Comparison of ENCODE assay signal across 1 cellular context in the genomic region with DNA sequence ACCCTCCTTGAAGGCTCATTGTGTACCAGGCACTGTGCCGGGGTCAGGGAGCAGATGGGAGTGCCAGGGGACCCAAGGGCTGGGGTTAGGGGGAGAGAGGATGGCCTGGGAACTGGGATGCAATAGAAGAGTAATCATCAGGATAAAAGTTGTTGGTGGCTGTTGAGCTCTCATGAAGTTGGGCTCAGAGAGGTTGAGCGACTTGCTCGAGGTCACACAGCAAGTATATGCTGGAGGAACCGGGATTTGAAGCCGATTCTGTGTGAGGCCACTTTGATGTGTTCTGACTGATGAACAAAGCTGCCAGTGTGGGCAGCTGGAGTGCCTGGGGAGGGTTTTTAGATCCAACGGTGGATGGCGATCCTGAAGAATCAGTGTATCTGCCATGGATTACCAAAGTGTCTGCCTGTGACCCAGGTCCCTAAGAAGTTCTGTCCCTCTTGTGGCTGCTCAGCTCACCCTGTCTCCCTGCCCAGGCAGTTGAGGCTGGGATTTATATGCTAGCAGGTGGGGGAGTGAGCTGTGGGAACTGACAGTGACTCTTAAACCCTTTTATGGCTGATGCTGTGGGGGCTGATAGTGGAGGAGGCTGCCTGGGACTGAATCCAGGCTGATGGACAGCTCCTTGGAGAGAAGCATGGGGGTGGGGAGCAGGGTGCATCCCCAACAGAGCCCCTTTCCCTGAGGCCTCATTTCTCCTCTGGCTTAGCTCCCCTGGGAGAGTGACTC.
TF ChIP-seq lines count a peak whose summit lies in the region.

No MANE protein-coding gene starts in this region.

TF ChIP-seq in K562, 482 proteins besides CTCF, POLR2A, EP300 and RAD21 (continued from another document):
- TF ChIP-seq ILK (tag; IDR thresholded peaks at IDR 0.05; ENCODE audit: borderline replicate concordance, low read depth): no peak
- no peak for TF ChIP-seq KAT2B (IDR thresholded peaks at IDR 0.05; ENCODE audit: low read depth, low read length)
- no peak for TF ChIP-seq ZBTB26 (CRISPR knock-in tag; IDR thresholded peaks at IDR 0.05)
- TF ChIP-seq, protein P1, sequence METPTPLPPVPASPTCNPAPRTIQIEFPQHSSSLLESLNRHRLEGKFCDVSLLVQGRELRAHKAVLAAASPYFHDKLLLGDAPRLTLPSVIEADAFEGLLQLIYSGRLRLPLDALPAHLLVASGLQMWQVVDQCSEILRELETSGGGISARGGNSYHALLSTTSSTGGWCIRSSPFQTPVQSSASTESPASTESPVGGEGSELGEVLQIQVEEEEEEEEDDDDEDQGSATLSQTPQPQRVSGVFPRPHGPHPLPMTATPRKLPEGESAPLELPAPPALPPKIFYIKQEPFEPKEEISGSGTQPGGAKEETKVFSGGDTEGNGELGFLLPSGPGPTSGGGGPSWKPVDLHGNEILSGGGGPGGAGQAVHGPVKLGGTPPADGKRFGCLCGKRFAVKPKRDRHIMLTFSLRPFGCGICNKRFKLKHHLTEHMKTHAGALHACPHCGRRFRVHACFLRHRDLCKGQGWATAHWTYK (CRISPR knock-in tag; IDR thresholded peaks at IDR 0.05): no peak
- no peak for TF ChIP-seq CREB1 (IDR thresholded peaks at IDR 0.05)
- no peak for TF ChIP-seq CREB1 (CRISPR knock-in tag; IDR thresholded peaks at IDR 0.05)
- no peak for TF ChIP-seq PRMT5 (CRISPR knock-in tag; IDR thresholded peaks at IDR 0.05)
- no peak for TF ChIP-seq GATAD2B (IDR thresholded peaks at IDR 0.05; ENCODE audit: borderline replicate concordance)
- TF ChIP-seq CBX1 (IDR thresholded peaks at IDR 0.05; ENCODE audit: low read depth): peak; percentile 25; the same call in 1 of the 2 replicates
- TF ChIP-seq JUND (IDR thresholded peaks at IDR 0.05; ENCODE audit: borderline replicate concordance, low read depth, low read length): no peak
- TF ChIP-seq JUND (tag; IDR thresholded peaks at IDR 0.05; ENCODE audit: borderline replicate concordance, low read depth, low read length): no peak
- peak; percentile 83 for TF ChIP-seq ZFP36 (IDR thresholded peaks at IDR 0.05; ENCODE audit: low read depth, low read length, partially characterized antibody)
- no peak for TF ChIP-seq KLF6 (CRISPR knock-in tag; IDR thresholded peaks at IDR 0.05; ENCODE audit: borderline replicate concordance)
- TF ChIP-seq TAF15 (IDR thresholded peaks at IDR 0.05; ENCODE audit: low read depth, low read length): no peak
TF ChIP-seq in K562: peak in this region for 9.
